7 cellular contexts compared by ENCODE assay signal in genomic region chr19:58362272-58362994, GRCh38.
DNase-seq lines count a peak whose midpoint lies in the region; ATAC-seq and TF ChIP-seq lines count a peak whose summit lies in the region.

ZNF497 (minus strand) TSS chr19:58362751; CDS start chr19:58357635, 5,116 bp downstream.

- ATAC-seq in GM18508 (IDR thresholded peaks at IDR 0.05; ENCODE audit: insufficient read depth, unreplicated experiment) (peak; percentile 61), HG02981 (IDR thresholded peaks at IDR 0.05; ENCODE audit: unreplicated experiment) (peak; percentile 83)

- TF ChIP-seq CTCF in retinal pigment epithelial cell (conservative IDR thresholded peaks at IDR 0.05; ENCODE audit: low read depth, low read length) = no peak

- peak within 1 kb of the TSS; percentile 76 for H3K4me3 ChIP-seq in retinal pigment epithelial cell (ENCODE audit: low read length)

- peak; percentile 96 for DNase-seq in NCI-H2029 (lab: John Stamatoyannopoulos, UW)
- DNase-seq in T-helper 9 cell = peak; percentile 91
- DNase-seq in astrocyte of the hippocampus (ENCODE audit: low read depth, low spot score) = peak; percentile 99
- peak; percentile 61 to 99 (median 95) for DNase-seq in hypothalamus (lab: John Stamatoyannopoulos, UW)
- DNase-seq in retinal pigment epithelial cell (ENCODE audit: low read depth) = peak; percentile 71

Comparison
In these comparisons a context has a peak if more than half of its experiments do, and no peak if none do; other contexts are left out.
1. Peak in every context shown above with its lines: DNase-seq, ATAC-seq and H3K4me3 ChIP-seq.